Comparison of ENCODE assay signal across 8 cellular contexts in genomic region chr17:79835953-79836951, GRCh38. TPM values are rescaled to one million over a fixed set of nuclear protein-coding genes. Genes with fewer than 3 reads are reported as not detected.
DNase-seq lines count a peak whose midpoint lies in the region; ATAC-seq, FAIRE-seq and TF ChIP-seq lines count a peak whose summit lies in the region.

No MANE protein-coding gene starts in this region.

- no peak for FAIRE-seq in GM12892 (lab: Jason Lieb, UNC)

- H3K4me1 ChIP-seq in RWPE2 (ENCODE audit: insufficient read depth, poor library complexity, severe bottlenecking) = peaks cover 7% of the 10 kb centered on the region
- H3K4me1 ChIP-seq in fibroblast of lung (ENCODE audit: control insufficient read depth, extremely low read depth, insufficient read depth, low read length) = peaks cover 18% of the 10 kb centered on the region

- H2AFZ ChIP-seq in fibroblast of lung (ENCODE audit: low read length) = no peak overlapping the region

- H3K36me3 ChIP-seq in RWPE2 (ENCODE audit: low read depth) (peaks cover 50% of the 10 kb centered on the region), fibroblast of lung (ENCODE audit: control insufficient read depth, insufficient read depth, low read length) (peaks cover 18% of the 10 kb centered on the region)

- H4K20me1 ChIP-seq in fibroblast of lung (ENCODE audit: control insufficient read depth, extremely low read depth, insufficient read depth, low read length) = no peaks in the 10 kb centered on the region

- H3K4me3 ChIP-seq in RWPE2 (ENCODE audit: severe bottlenecking) (peak overlapping the region; percentile 56), fibroblast of lung (replicated peaks in 1 of 4; ENCODE audit: control extremely low read depth in 1 of 4, insufficient read depth in 1 of 4, low read depth in 3 of 4, low read length in 4 of 4) (peak overlapping the region; percentile 21 to 91 (median 60)), skeletal muscle cell (ENCODE audit: low read depth, low read length) (peak overlapping the region; percentile 79)

- peak overlapping the region; percentile 99 for H3K4me2 ChIP-seq in fibroblast of lung (ENCODE audit: extremely low read depth, insufficient read depth, low read length)

- no peak for DNase-seq in activated T-cell treated with anti-CD3 and anti-CD28 coated beads, Interleukin-2, amount 50 U/mL, for 4 hours
- no peak for DNase-seq in activated T-cell treated with anti-CD3 and anti-CD28 coated beads for 4 hours
- DNase-seq in RWPE2 (ENCODE audit: low spot score) = no peak
- DNase-seq in fibroblast of lung (ENCODE audit: low read depth in 2 of 2) = peak in 1 of 2 donors; percentile 63
- no peak for DNase-seq in skeletal muscle cell (ENCODE audit: low read depth)
- no peak for DNase-seq in NCI-H2227 (lab: John Stamatoyannopoulos, UW; ENCODE audit: unreplicated experiment)
- no peak for DNase-seq in dermis blood vessel endothelial cell
- DNase-seq in GM12892 (ENCODE audit: insufficient read length) = no peak

- peaks cover 5% of the 10 kb centered on the region for H3K36me3 Mint-ChIP-seq in activated T-cell treated with anti-CD3 and anti-CD28 coated beads, Interleukin-2, amount 50 U/mL, for 4 hours (ENCODE audit: insufficient read depth)

- ATAC-seq in activated T-cell treated with anti-CD3 and anti-CD28 coated beads, Interleukin-2, amount 50 U/mL, for 4 hours = no peak
- no peak for ATAC-seq in RWPE2 (ENCODE audit: low read depth)

- H3K27ac ChIP-seq in RWPE2 (ENCODE audit: poor library complexity, severe bottlenecking) = peak overlapping the region; percentile 77
- H3K27ac ChIP-seq in fibroblast of lung (ENCODE audit: insufficient read depth, low read length) = no peak overlapping the region

- H3K9me3 ChIP-seq in RWPE2 (ENCODE audit: severe bottlenecking) = no peaks in the 10 kb centered on the region
- no peaks in the 10 kb centered on the region for H3K9me3 ChIP-seq in fibroblast of lung (ENCODE audit: control insufficient read depth, insufficient read depth, low read depth, low read length)

- H3K79me2 ChIP-seq in fibroblast of lung (ENCODE audit: control insufficient read depth, insufficient read depth, low read length) = peaks cover 13% of the 10 kb centered on the region

- no peak for TF ChIP-seq CTCF in RWPE2 (IDR thresholded peaks at IDR 0.05; ENCODE audit: poor library complexity, severe bottlenecking)
- TF ChIP-seq CTCF in fibroblast of lung (conservative IDR thresholded peaks at IDR 0.05 in 1 of 2, IDR thresholded peaks at IDR 0.05 in 1 of 2; ENCODE audit: low read depth in 1 of 2, low read length in 2 of 2) = no peak

- TF ChIP-seq POLR2A in GM12892 (IDR thresholded peaks at IDR 0.05; ENCODE audit: low read depth, low read length) = no peak

- no peaks in the 10 kb centered on the region for H3K9me3 Mint-ChIP-seq in activated T-cell treated with anti-CD3 and anti-CD28 coated beads, Interleukin-2, amount 50 U/mL, for 4 hours

- H3K27me3 Mint-ChIP-seq in activated T-cell treated with anti-CD3 and anti-CD28 coated beads, Interleukin-2, amount 50 U/mL, for 4 hours (ENCODE audit: low read depth) = peaks cover 8% of the 10 kb centered on the region

- peaks cover 36% of the 10 kb centered on the region for H3K4me1 Mint-ChIP-seq in activated T-cell treated with anti-CD3 and anti-CD28 coated beads, Interleukin-2, amount 50 U/mL, for 4 hours (ENCODE audit: low read depth)

- H3K9ac ChIP-seq in fibroblast of lung (ENCODE audit: insufficient read depth, low read length) = no peak overlapping the region

- peak overlapping the region; percentile 86 for H3K4me3 Mint-ChIP-seq in activated T-cell treated with anti-CD3 and anti-CD28 coated beads, Interleukin-2, amount 50 U/mL, for 4 hours

- H3K27me3 ChIP-seq in RWPE2 (ENCODE audit: insufficient read depth, poor library complexity, severe bottlenecking) (peaks cover 16% of the 10 kb centered on the region), fibroblast of lung (ENCODE audit: control insufficient read depth, insufficient read depth, low read length) (peaks cover 13% of the 10 kb centered on the region)

RNA-seq across cellular contexts. Expression of gene CBX4, which starts 3.0 kb away (rescaled TPM):
- total RNA-seq in activated T-cell treated with anti-CD3 and anti-CD28 coated beads, Interleukin-2, amount 50 U/mL, for 4 hours = 10 to 100 TPM; 15.3 to 16.4 (median 15.3) TPM
- total RNA-seq in fibroblast of lung (11.0 and 13.4 TPM in 2 replicates), dermis blood vessel endothelial cell (11.1 and 13.5 TPM in 2 replicates)
- 5.4 and 5.6 TPM in 2 replicates for polyA plus RNA-seq in fibroblast of lung
- 8.8 TPM in 2 replicates for polyA plus RNA-seq in fibroblast of lung (2012)
- 1.3 and 1.6 TPM in 2 replicates for polyA minus RNA-seq in fibroblast of lung (ENCODE audit: low replicate concordance)
- 4.1 TPM for polyA plus RNA-seq in GM12892 (2012; ENCODE audit: missing spikeins)

RNA-seq across cellular contexts. Expression of gene CBX8, which starts 39.4 kb away (rescaled TPM):
- 1 to 10 TPM; 1.7 to 4.3 (median 3.1) TPM for total RNA-seq in activated T-cell treated with anti-CD3 and anti-CD28 coated beads, Interleukin-2, amount 50 U/mL, for 4 hours
- total RNA-seq in fibroblast of lung (3.3 and 4.0 TPM in 2 replicates), dermis blood vessel endothelial cell (2.7 and 5.1 TPM in 2 replicates)
- polyA plus RNA-seq in fibroblast of lung = 0.19 and 0.41 TPM in 2 replicates
- 4.9 and 5.2 TPM in 2 replicates for polyA plus RNA-seq in fibroblast of lung (2012)
- polyA minus RNA-seq in fibroblast of lung (ENCODE audit: low replicate concordance) = 1.5 and 6.8 TPM in 2 replicates
- 1.6 TPM for polyA plus RNA-seq in GM12892 (2012; ENCODE audit: missing spikeins)

RNA-seq across cellular contexts. Expression of gene CBX2, which starts 58.3 kb away (rescaled TPM):
- total RNA-seq in activated T-cell treated with anti-CD3 and anti-CD28 coated beads, Interleukin-2, amount 50 U/mL, for 4 hours = 1 to 10 TPM; 1.0 to 2.6 (median 1.4) TPM
- total RNA-seq in fibroblast of lung (0.83 and 1.3 TPM in 2 replicates), dermis blood vessel endothelial cell (12.9 and 14.1 TPM in 2 replicates)
- 0.77 and 1.3 TPM in 2 replicates for polyA plus RNA-seq in fibroblast of lung
- polyA plus RNA-seq in fibroblast of lung (2012) = 0.91 and 2.2 TPM in 2 replicates
- polyA minus RNA-seq in fibroblast of lung (ENCODE audit: low replicate concordance) = 0.35 and 3.1 TPM in 2 replicates
- 1.4 TPM for polyA plus RNA-seq in GM12892 (2012; ENCODE audit: missing spikeins)
